8 cellular contexts compared by ENCODE assay signal in genomic region chr12:12010277-12011031, GRCh38.
A peak's percentile ranks its signal among the peaks of the same experiment; 100 is the strongest.
DNase-seq lines count a peak whose midpoint lies in the region; ATAC-seq and TF ChIP-seq lines count a peak whose summit lies in the region.

No MANE protein-coding gene starts in this region.

- TF ChIP-seq CTCF in KMS-11 (conservative IDR thresholded peaks at IDR 0.05; ENCODE audit: low read depth, low read length) (no peak), fibroblast of mammary gland (conservative IDR thresholded peaks at IDR 0.05; ENCODE audit: control insufficient read depth, insufficient read depth, low read depth, low read length) (no peak), RWPE1 (conservative IDR thresholded peaks at IDR 0.05; ENCODE audit: low read depth) (no peak)

- ATAC-seq in GM21390 (IDR thresholded peaks at IDR 0.05; ENCODE audit: unreplicated experiment) = peak; percentile 47
- ATAC-seq in activated CD8-positive, alpha-beta T cell treated with anti-CD3 and anti-CD28 coated beads, Interleukin-2, amount 10 ng/mL, durations not matched to agents 7 days and 5 days = peak; percentile 67

- peaks cover 0 to 4% of the 10 kb centered on the region in 2 donors for H3K36me3 Mint-ChIP-seq in CD4-positive, alpha-beta memory T cell
- H3K36me3 Mint-ChIP-seq in activated CD8-positive, alpha-beta T cell treated with anti-CD3 and anti-CD28 coated beads, Interleukin-2, amount 10 ng/mL, durations not matched to agents 7 days and 5 days (ENCODE audit: low read depth) = peaks cover 14% of the 10 kb centered on the region

- in situ Hi-C loops in G401 (cut with HindIII; ENCODE audit: low sequenced_read_pairs) = no loop called here

- H3K4me2 ChIP-seq in KMS-11 = peak overlapping the region; percentile 88

- POLR2A ChIA-PET in CD4-positive, alpha-beta memory T cell (lab: Charles Lee; ENCODE audit: partially characterized antibody) = interaction anchor here (0.7 to 4.6 kb wide), 30 partner anchors 11 to 711 kb away, joined by 3 to 72 read pairs (median 4); partner anchors contain the start of genes BORCS5 and ETV6
- POLR2A ChIA-PET in activated CD8-positive, alpha-beta T cell treated with anti-CD3 and anti-CD28 coated beads, Interleukin-2, amount 10 ng/mL, durations not matched to agents 7 days and 5 days (lab: Charles Lee) = interaction anchor here (0.7 to 2.6 kb wide), 15 partner anchors 15 to 869 kb away, joined by 3 to 15 read pairs (median 3); partner anchors contain the start of genes BCL2L14, BORCS5, ETV6 and SMIM10L1
- POLR2A ChIA-PET in RWPE1 (lab: Yijun Ruan, JAX; ENCODE audit: low non-redundant PET) = interaction anchor here (0.5 kb wide), 1 partner anchor 929 kb away, joined by 3 read pairs; no protein-coding TSS in a partner anchor

- peak overlapping the region; percentile 95 to 99 (median 97) for H3K27ac Mint-ChIP-seq in CD4-positive, alpha-beta memory T cell
- peak overlapping the region; percentile 95 for H3K27ac Mint-ChIP-seq in activated CD8-positive, alpha-beta T cell treated with anti-CD3 and anti-CD28 coated beads, Interleukin-2, amount 10 ng/mL, durations not matched to agents 7 days and 5 days

- intact Hi-C loops in CD4-positive, alpha-beta memory T cell (cut with micrococcal nuclease) = loop anchor here (2.0 kb wide), 1 partner anchor 14 kb away; no protein-coding TSS in a partner anchor

- peak overlapping the region; percentile 50 to 51 for H3K4me3 ChIP-seq in CD4-positive, alpha-beta memory T cell (ENCODE audit: low read length in 2 of 2)
- H3K4me3 ChIP-seq in KMS-11 (IDR thresholded peaks at IDR 0.05; ENCODE audit: insufficient read depth, low read depth, low read length) = no peak overlapping the region
- no peak overlapping the region for H3K4me3 ChIP-seq in fibroblast of mammary gland (ENCODE audit: control insufficient read depth, low read depth, low read length)

- H3K9me3 ChIP-seq in CD4-positive, alpha-beta memory T cell (ENCODE audit: control insufficient read depth in 1 of 2, low read length in 2 of 2) = no peaks in the 10 kb centered on the region

- peak overlapping the region; percentile 45; the same call in 1 of the 2 replicates for H2AFZ ChIP-seq in KMS-11 (ENCODE audit: low read depth)

- H3K9ac ChIP-seq in KMS-11 = peak overlapping the region; percentile 37

- H3K27me3 ChIP-seq in CD4-positive, alpha-beta memory T cell (ENCODE audit: insufficient read depth, low read length) = no peaks in the 10 kb centered on the region
- H3K27me3 ChIP-seq in KMS-11 (ENCODE audit: insufficient read depth, low read depth) = no peaks in the 10 kb centered on the region

- no peaks in the 10 kb centered on the region for H3K36me3 ChIP-seq in CD4-positive, alpha-beta memory T cell (ENCODE audit: insufficient read depth, low read length)
- no peaks in the 10 kb centered on the region for H3K36me3 ChIP-seq in KMS-11 (ENCODE audit: insufficient read depth)

- peaks cover 68% of the 10 kb centered on the region for H3K4me1 ChIP-seq in CD4-positive, alpha-beta memory T cell (ENCODE audit: insufficient read depth, low read length)
- peaks cover 56% of the 10 kb centered on the region for H3K4me1 ChIP-seq in KMS-11 (ENCODE audit: low read depth, poor library complexity, severe bottlenecking)

- CTCF ChIA-PET in CD4-positive, alpha-beta memory T cell (lab: Charles Lee; ENCODE audit: partially characterized antibody) = interaction anchor here (1.2 to 5.5 kb wide), 10 partner anchors 8 to 429 kb away, joined by 3 to 87 read pairs (median 22); no protein-coding TSS in a partner anchor
- CTCF ChIA-PET in activated CD8-positive, alpha-beta T cell treated with anti-CD3 and anti-CD28 coated beads, Interleukin-2, amount 10 ng/mL, durations not matched to agents 7 days and 5 days (lab: Charles Lee) = interaction anchor here (0.6 to 4.6 kb wide), 18 partner anchors 8 to 465 kb away, joined by 3 to 90 read pairs (median 7); partner anchors contain the start of gene ETV6
- CTCF ChIA-PET in RWPE1 (lab: Yijun Ruan, JAX) = no interaction called here

- peak; percentile 78 to 84 (median 80) for DNase-seq in CD4-positive, alpha-beta memory T cell
- DNase-seq in activated CD8-positive, alpha-beta T cell treated with anti-CD3 and anti-CD28 coated beads, Interleukin-2, amount 10 ng/mL, durations not matched to agents 7 days and 5 days = peak; percentile 76
- DNase-seq in fibroblast of mammary gland (ENCODE audit: low read depth) (peak; percentile 74), non-pigmented ciliary epithelial cell (ENCODE audit: low read depth) (peak; percentile 40), G401 (ENCODE audit: low spot score) (no peak), RWPE1 (ENCODE audit: low spot score) (no peak)

- H3K27ac ChIP-seq in CD4-positive, alpha-beta memory T cell (ENCODE audit: low read depth, low read length) = peak overlapping the region; percentile 75
- H3K27ac ChIP-seq in KMS-11 (peak overlapping the region; percentile 40), RWPE1 (no peak overlapping the region)

- H4K20me1 ChIP-seq in KMS-11 (ENCODE audit: insufficient read depth) = no peaks in the 10 kb centered on the region

- H3K79me2 ChIP-seq in KMS-11 (ENCODE audit: insufficient read depth, low read depth) = no peaks in the 10 kb centered on the region

- H3K4me1 Mint-ChIP-seq in CD4-positive, alpha-beta memory T cell = peaks cover 62 to 91% (median 83%) of the 10 kb centered on the region in 4 donors
- H3K4me1 Mint-ChIP-seq in activated CD8-positive, alpha-beta T cell treated with anti-CD3 and anti-CD28 coated beads, Interleukin-2, amount 10 ng/mL, durations not matched to agents 7 days and 5 days (ENCODE audit: low read depth) = peaks cover 70% of the 10 kb centered on the region

- peak overlapping the region; percentile 70 to 89 (median 82) for H3K4me3 Mint-ChIP-seq in CD4-positive, alpha-beta memory T cell
- peak overlapping the region; percentile 69 for H3K4me3 Mint-ChIP-seq in activated CD8-positive, alpha-beta T cell treated with anti-CD3 and anti-CD28 coated beads, Interleukin-2, amount 10 ng/mL, durations not matched to agents 7 days and 5 days

- no peaks in the 10 kb centered on the region for H3K27me3 Mint-ChIP-seq in CD4-positive, alpha-beta memory T cell
- peaks cover 5% of the 10 kb centered on the region for H3K27me3 Mint-ChIP-seq in activated CD8-positive, alpha-beta T cell treated with anti-CD3 and anti-CD28 coated beads, Interleukin-2, amount 10 ng/mL, durations not matched to agents 7 days and 5 days (ENCODE audit: low read depth)

- peaks cover 0 to 2% (median 0%) of the 10 kb centered on the region in 8 donors for H3K9me3 Mint-ChIP-seq in CD4-positive, alpha-beta memory T cell
- H3K9me3 Mint-ChIP-seq in activated CD8-positive, alpha-beta T cell treated with anti-CD3 and anti-CD28 coated beads, Interleukin-2, amount 10 ng/mL, durations not matched to agents 7 days and 5 days (ENCODE audit: insufficient read depth) = no peaks in the 10 kb centered on the region

Comparison
In these comparisons a context has a peak if more than half of its experiments do, and no peak if none do; other contexts are left out.
1. DNase-seq: peak in CD4-positive, alpha-beta memory T cell (5 of 5), activated CD8-positive, alpha-beta T cell treated with anti-CD3 and anti-CD28 coated beads, Interleukin-2, amount 10 ng/mL, durations not matched to agents 7 days and 5 days (single experiment), fibroblast of mammary gland (single experiment) and non-pigmented ciliary epithelial cell (single experiment); none in G401 (single experiment) and RWPE1 (single experiment).
2. H3K4me3 ChIP-seq: peak in CD4-positive, alpha-beta memory T cell (2 of 2); none in KMS-11 (single experiment) and fibroblast of mammary gland (single experiment).